Comparison of ENCODE assay signal across 8 cellular contexts in the genomic region with DNA sequence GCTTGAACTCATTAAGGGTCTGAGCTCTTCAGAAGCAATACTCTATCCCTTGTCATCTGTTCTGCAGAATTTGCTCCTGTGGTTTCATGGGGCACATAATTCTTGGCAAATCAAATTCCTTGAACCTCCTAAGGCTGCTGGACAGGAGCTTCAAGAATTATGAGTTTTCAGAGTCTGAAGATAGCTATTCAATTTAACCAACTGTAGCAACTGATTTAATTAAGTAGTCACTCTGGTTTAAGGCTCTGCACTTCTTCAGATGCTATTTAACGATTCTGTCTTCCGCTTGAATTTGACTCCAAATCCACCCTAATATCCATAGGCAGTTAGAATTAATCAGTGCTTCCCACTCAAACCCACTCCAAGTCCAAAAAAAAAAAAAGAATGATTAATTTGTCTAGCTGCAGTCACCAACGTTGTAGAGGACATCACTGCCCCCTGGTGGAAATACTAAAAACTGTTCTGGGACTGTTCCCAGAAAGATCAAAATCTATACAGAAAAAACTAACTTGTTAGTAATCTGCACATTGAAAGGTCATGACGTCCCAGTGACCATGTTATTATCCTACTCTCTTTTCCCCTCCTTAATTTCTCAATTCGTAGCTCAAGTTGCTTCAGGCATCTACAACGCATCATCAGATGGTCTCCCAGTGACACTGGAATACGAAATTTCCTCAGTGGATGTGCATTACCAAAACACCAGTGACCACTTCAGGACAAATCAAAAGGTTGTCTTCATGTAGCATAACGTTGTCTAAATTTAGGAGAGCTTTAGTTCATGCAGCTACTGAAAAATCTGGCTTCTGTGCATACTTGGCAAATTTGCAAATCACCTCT.
DNase-seq lines count a peak whose midpoint lies in the region; ATAC-seq and TF ChIP-seq lines count a peak whose summit lies in the region.

No MANE protein-coding gene starts in this region.

- no peaks in the 10 kb centered on the region for H3K36me3 ChIP-seq in PC-9 (ENCODE audit: low read depth)

- H3K9me2 ChIP-seq in PC-9 (ENCODE audit: insufficient read depth) = no peaks in the 10 kb centered on the region

- H4K20me1 ChIP-seq in PC-9 (ENCODE audit: insufficient read depth) = no peaks in the 10 kb centered on the region

- H3K27ac ChIP-seq in PC-9 = no peak overlapping the region

- H3K4me1 Mint-ChIP-seq in activated T-cell treated with anti-CD3 and anti-CD28 coated beads, Interleukin-2, amount 50 U/mL, for 72 hours (ENCODE audit: low read depth) = peaks cover 6% of the 10 kb centered on the region
- H3K4me1 Mint-ChIP-seq in activated T-cell treated with anti-CD3 and anti-CD28 coated beads, Interleukin-2, amount 50 U/mL, for 24 hours (ENCODE audit: low read depth) = peaks cover 1% of the 10 kb centered on the region
- H3K4me1 Mint-ChIP-seq in mesothelial cell of epicardium = peaks cover 2% of the 10 kb centered on the region

- CTCF ChIA-PET in PC-9 (lab: Charles Lee) = interaction anchor here (0.6 to 1.2 kb wide), 6 partner anchors 41 to 917 kb away, joined by 3 to 6 read pairs (median 3); a partner anchor contains a TSS

- ATAC-seq in activated T-cell treated with anti-CD3 and anti-CD28 coated beads, Interleukin-2, amount 50 U/mL, for 72 hours (replicated peaks in 1 of 2) = no peak
- ATAC-seq in HG02678 (IDR thresholded peaks at IDR 0.05; ENCODE audit: unreplicated experiment) (peak; percentile 50), HG03442 (IDR thresholded peaks at IDR 0.05; ENCODE audit: unreplicated experiment) (no peak), HG03571 (IDR thresholded peaks at IDR 0.05; ENCODE audit: unreplicated experiment) (no peak)

- no peaks in the 10 kb centered on the region for H3K9me3 ChIP-seq in PC-9 (ENCODE audit: insufficient read depth, low read depth)

- TF ChIP-seq CTCF in PC-9 (conservative IDR thresholded peaks at IDR 0.05) (peak; percentile 78), mesothelial cell of epicardium (IDR thresholded peaks at IDR 0.05; ENCODE audit: unreplicated experiment) (peak; percentile 88)

- no peak overlapping the region for H3K4me3 Mint-ChIP-seq in activated T-cell treated with anti-CD3 and anti-CD28 coated beads, Interleukin-2, amount 50 U/mL, for 72 hours
- no peak overlapping the region for H3K4me3 Mint-ChIP-seq in activated T-cell treated with anti-CD3 and anti-CD28 coated beads, Interleukin-2, amount 50 U/mL, for 24 hours
- H3K4me3 Mint-ChIP-seq in mesothelial cell of epicardium = no peak overlapping the region

- no peak overlapping the region for H3K4me3 ChIP-seq in PC-9

- H3K79me2 ChIP-seq in PC-9 (ENCODE audit: low read depth) = no peaks in the 10 kb centered on the region

- no peaks in the 10 kb centered on the region for H3F3A ChIP-seq in PC-9 (ENCODE audit: insufficient read depth, low read depth)

- H3K27me3 ChIP-seq in PC-9 (ENCODE audit: insufficient read depth, low read depth) = no peaks in the 10 kb centered on the region

- H3K4me2 ChIP-seq in PC-9 = no peak overlapping the region

- H3K4me1 ChIP-seq in PC-9 (replicated peaks; ENCODE audit: insufficient read depth) = no peaks in the 10 kb centered on the region

- H3K27me3 Mint-ChIP-seq in activated T-cell treated with anti-CD3 and anti-CD28 coated beads, Interleukin-2, amount 50 U/mL, for 72 hours (ENCODE audit: low read depth) = peaks cover 17% of the 10 kb centered on the region
- peaks cover 8% of the 10 kb centered on the region for H3K27me3 Mint-ChIP-seq in activated T-cell treated with anti-CD3 and anti-CD28 coated beads, Interleukin-2, amount 50 U/mL, for 24 hours
- peaks cover 3% of the 10 kb centered on the region for H3K27me3 Mint-ChIP-seq in mesothelial cell of epicardium (ENCODE audit: low read depth)

- DNase-seq in activated T-cell treated with anti-CD3 and anti-CD28 coated beads, Interleukin-2, amount 50 U/mL, for 72 hours = peak; percentile 28
- no peak for DNase-seq in activated T-cell treated with anti-CD3 and anti-CD28 coated beads, Interleukin-2, amount 50 U/mL, for 24 hours
- DNase-seq in PC-9 (peak in 1 of 2 experiments; percentile 19), dedifferentiated amniotic fluid mesenchymal stem cell (ENCODE audit: extremely low spot score) (peak; percentile 44), mesothelial cell of epicardium (ENCODE audit: low spot score in 2 of 2, unreplicated experiment in 2 of 2) (no peak)

- H3K36me3 Mint-ChIP-seq in activated T-cell treated with anti-CD3 and anti-CD28 coated beads, Interleukin-2, amount 50 U/mL, for 72 hours (ENCODE audit: insufficient read depth in 2 of 2) = no peaks in the 10 kb centered on the region
- H3K36me3 Mint-ChIP-seq in activated T-cell treated with anti-CD3 and anti-CD28 coated beads, Interleukin-2, amount 50 U/mL, for 24 hours (ENCODE audit: low read depth) = no peaks in the 10 kb centered on the region
- no peaks in the 10 kb centered on the region for H3K36me3 Mint-ChIP-seq in mesothelial cell of epicardium

- POLR2A ChIA-PET in PC-9 (lab: Charles Lee; ENCODE audit: unreplicated experiment) = interaction anchor here (0.6 kb wide), 1 partner anchor 116 kb away, joined by 4 read pairs; no protein-coding TSS in a partner anchor

- H2AFZ ChIP-seq in PC-9 = no peak overlapping the region

- intact Hi-C loops in PC-9 (cut with micrococcal nuclease; ENCODE audit: unreplicated experiment) = loop anchor here (1.0 to 10.0 kb wide), 6 partner anchors 126 to 1216 kb away; no protein-coding TSS in a partner anchor

- no peak overlapping the region for H3K27ac Mint-ChIP-seq in activated T-cell treated with anti-CD3 and anti-CD28 coated beads, Interleukin-2, amount 50 U/mL, for 72 hours
- no peak overlapping the region for H3K27ac Mint-ChIP-seq in activated T-cell treated with anti-CD3 and anti-CD28 coated beads, Interleukin-2, amount 50 U/mL, for 24 hours
- H3K27ac Mint-ChIP-seq in mesothelial cell of epicardium = no peak overlapping the region

- no TSS peak for BruUV-seq in PC-9 (replicated peaks; lab: Mats Ljungman, UMichigan)

- H3K9me3 Mint-ChIP-seq in activated T-cell treated with anti-CD3 and anti-CD28 coated beads, Interleukin-2, amount 50 U/mL, for 72 hours = no peaks in the 10 kb centered on the region
- no peaks in the 10 kb centered on the region for H3K9me3 Mint-ChIP-seq in activated T-cell treated with anti-CD3 and anti-CD28 coated beads, Interleukin-2, amount 50 U/mL, for 24 hours
- no peaks in the 10 kb centered on the region for H3K9me3 Mint-ChIP-seq in mesothelial cell of epicardium

Comparison
In these comparisons a context has a peak if more than half of its experiments do, and no peak if none do; other contexts are left out.
1. DNase-seq: peak in activated T-cell treated with anti-CD3 and anti-CD28 coated beads, Interleukin-2, amount 50 U/mL, for 72 hours (2 of 2) and dedifferentiated amniotic fluid mesenchymal stem cell (single experiment); none in activated T-cell treated with anti-CD3 and anti-CD28 coated beads, Interleukin-2, amount 50 U/mL, for 24 hours (single experiment) and mesothelial cell of epicardium (0 of 2).